In the genomic region with DNA sequence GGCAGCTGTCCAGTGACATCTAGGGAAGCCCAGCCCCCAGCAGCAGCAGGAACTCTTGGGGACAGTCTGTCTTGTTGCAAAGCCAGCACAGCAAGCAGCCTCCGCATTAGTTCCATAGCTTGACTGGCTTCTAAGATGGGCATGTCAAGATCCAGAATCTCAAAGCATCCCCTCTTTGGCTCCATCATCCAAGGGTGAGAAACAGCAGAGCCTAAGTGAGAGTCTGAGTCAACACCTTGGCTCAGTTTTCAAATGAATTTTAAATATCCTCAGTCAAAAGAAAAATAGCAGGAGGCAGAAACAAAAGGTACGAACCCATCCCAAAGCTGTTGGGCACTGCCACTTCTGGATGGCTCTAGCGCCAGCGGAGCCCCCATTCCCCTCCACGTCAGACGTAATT, we compare ENCODE assay signal across 25 cellular contexts. TPM values are rescaled to one million over a fixed set of nuclear protein-coding genes. Genes with fewer than 3 reads are reported as not detected.
"Had no signal": no experiment of that assay in that cellular context is flagged by ENCODE, and none has a peak within 500 bp of the region (broad histone marks: within the 10 kb centered on the region; RNA-seq: fewer than 3 reads in every experiment).

No MANE protein-coding gene starts in this region.

- H3K9me3 Mint-ChIP-seq: activated CD4-positive, alpha-beta memory T cell treated with anti-CD3 and anti-CD28 coated beads, Interleukin-2, amount 10 ng/mL, durations not matched to agents 7 days and 5 days; activated naive CD4-positive, alpha-beta T cell treated with anti-CD3 and anti-CD28 coated beads, Interleukin-2, amount 10 ng/mL, durations not matched to agents 7 days and 5 days; activated T-cell treated with anti-CD3 and anti-CD28 coated beads, Interleukin-2, amount 50 U/mL, for 72 hours; immature natural killer cell; naive thymus-derived CD8-positive, alpha-beta T cell; stimulated activated naive CD8-positive, alpha-beta T cell treated with anti-CD3 and anti-CD28 coated beads, Interleukin-15, Interleukin-2, amounts not matched to agents 100 ng/mL and 50 ng/mL, for 24 hours had no signal

- H3K4me3 ChIP-seq: left lung, lung, ovary, thyroid gland had no signal

- ATAC-seq: activated T-cell treated with anti-CD3 and anti-CD28 coated beads, Interleukin-2, amount 50 U/mL, for 72 hours; left lung; naive thymus-derived CD8-positive, alpha-beta T cell; right cardiac atrium had no signal

- H3K36me3 Mint-ChIP-seq: immature natural killer cell; naive thymus-derived CD8-positive, alpha-beta T cell had no signal

- H3K27ac Mint-ChIP-seq: activated CD4-positive, alpha-beta memory T cell treated with anti-CD3 and anti-CD28 coated beads, Interleukin-2, amount 10 ng/mL, durations not matched to agents 7 days and 5 days; activated naive CD4-positive, alpha-beta T cell treated with anti-CD3 and anti-CD28 coated beads, Interleukin-2, amount 10 ng/mL, durations not matched to agents 7 days and 5 days; activated T-cell treated with anti-CD3 and anti-CD28 coated beads, Interleukin-2, amount 50 U/mL, for 72 hours; immature natural killer cell; naive thymus-derived CD8-positive, alpha-beta T cell; stimulated activated naive CD8-positive, alpha-beta T cell treated with anti-CD3 and anti-CD28 coated beads, Interleukin-15, Interleukin-2, amounts not matched to agents 100 ng/mL and 50 ng/mL, for 24 hours had no signal

- H3K27me3 ChIP-seq: ovary, thyroid gland had no signal

- H3K36me3 ChIP-seq: left lung, ovary, thyroid gland had no signal

- DNase-seq: activated CD4-positive, alpha-beta memory T cell treated with anti-CD3 and anti-CD28 coated beads, Interleukin-2, amount 10 ng/mL, durations not matched to agents 7 days and 5 days; activated CD4-positive, alpha-beta T cell treated with anti-CD3 and anti-CD28 coated beads for 48 hours; activated CD4-positive, CD25-positive, alpha-beta regulatory T cell; activated effector memory CD4-positive, alpha-beta T cell treated with Interleukin-2 at 50 U/mL for 16 hours; activated naive CD4-positive, alpha-beta T cell treated with anti-CD3 and anti-CD28 coated beads, Interleukin-2, amount 10 ng/mL, durations not matched to agents 7 days and 5 days; activated T-cell treated with anti-CD3 and anti-CD28 coated beads, Interleukin-2, amount 50 U/mL, for 72 hours; amygdala; immature natural killer cell; left lung; ovary; right cardiac atrium; stimulated activated CD4-positive, alpha-beta T cell treated with anti-CD3 and anti-CD28 coated beads, Interleukin-12 subunit alpha, Interleukin-12 subunit beta, amount 100 ng/mL, for 4 hours; substantia nigra; T1000; thyroid gland had no signal

- H3K4me3 Mint-ChIP-seq: activated CD4-positive, alpha-beta memory T cell treated with anti-CD3 and anti-CD28 coated beads, Interleukin-2, amount 10 ng/mL, durations not matched to agents 7 days and 5 days; activated naive CD4-positive, alpha-beta T cell treated with anti-CD3 and anti-CD28 coated beads, Interleukin-2, amount 10 ng/mL, durations not matched to agents 7 days and 5 days; activated T-cell treated with anti-CD3 and anti-CD28 coated beads, Interleukin-2, amount 50 U/mL, for 72 hours; immature natural killer cell; naive thymus-derived CD8-positive, alpha-beta T cell; stimulated activated naive CD8-positive, alpha-beta T cell treated with anti-CD3 and anti-CD28 coated beads, Interleukin-15, Interleukin-2, amounts not matched to agents 100 ng/mL and 50 ng/mL, for 24 hours had no signal

- H3K9me3 ChIP-seq: left lung, neutrophil, ovary, thyroid gland had no signal

RNA-seq across cellular contexts. Expression of a gene that starts 2.2 kb away (rescaled TPM):
- total RNA-seq: chondrocyte; fibroblast of villous mesenchyme; naive thymus-derived CD8-positive, alpha-beta T cell; pulmonary artery endothelial cell; skeletal muscle tissue; urinary bladder had no signal

RNA-seq across cellular contexts. Expression of a gene that starts 3.0 kb away (rescaled TPM):
- total RNA-seq: activated CD4-positive, alpha-beta memory T cell treated with anti-CD3 and anti-CD28 coated beads, Interleukin-2, amount 10 ng/mL, durations not matched to agents 7 days and 5 days; activated T-cell treated with anti-CD3 and anti-CD28 coated beads, Interleukin-2, amount 50 U/mL, for 72 hours; fibroblast of villous mesenchyme; naive thymus-derived CD8-positive, alpha-beta T cell; pulmonary artery endothelial cell; right cardiac atrium; skeletal muscle tissue; T-helper 1 cell treated with Interleukin-12 subunit alpha and Interleukin-12 subunit beta and Interleukin-4 antibody, amounts not matched to agents 30 ng/mL and 1 ng/mL, for 36 hours; thyroid gland; urinary bladder had no signal
